9 cellular contexts compared by ENCODE assay signal in the genomic region with DNA sequence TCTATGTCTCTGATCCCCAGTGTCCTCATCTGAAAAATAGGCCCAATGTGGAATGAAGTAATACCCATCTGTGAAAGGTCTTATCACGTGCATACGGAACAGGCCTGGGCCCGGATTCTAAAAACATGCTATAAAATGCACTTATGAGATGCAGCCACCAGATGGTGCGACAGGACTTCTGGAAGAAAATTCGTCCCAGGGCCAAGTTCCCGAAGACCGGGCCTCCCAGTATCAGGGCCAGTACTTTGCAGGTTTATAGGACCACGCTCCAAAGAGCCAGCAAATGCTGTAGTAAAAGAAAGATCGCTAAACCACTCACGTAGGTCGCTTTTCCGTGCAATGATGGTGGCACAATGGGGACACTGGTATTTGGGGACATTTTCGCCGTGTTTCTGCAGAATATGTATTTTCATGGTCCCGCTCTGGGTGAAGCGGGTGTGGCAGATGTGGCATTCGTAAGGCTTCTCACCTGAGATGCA. TPM values are rescaled to one million over a fixed set of nuclear protein-coding genes. Genes with fewer than 3 reads are reported as not detected.
DNase-seq lines count a peak whose midpoint lies in the region; TF ChIP-seq lines count a peak whose summit lies in the region.
"Had no signal": no experiment of that assay in that cellular context is flagged by ENCODE, and none has a peak within 500 bp of the region (broad histone marks: within the 10 kb centered on the region; RNA-seq: fewer than 3 reads in every experiment).

No MANE protein-coding gene starts in this region.

- no CpG with 5 or more reads among the region's 17 CpGs for WGBS in mesendoderm (ENCODE audit: extremely low coverage, insufficient coverage, low lambda C conversion rate)

- H2AK5ac ChIP-seq in mesendoderm (ENCODE audit: low read length), result no peak overlapping the region

- H3K79me1 ChIP-seq in mesendoderm (ENCODE audit: low read length), result no peaks in the 10 kb centered on the region

- no peak overlapping the region for H2BK120ac ChIP-seq in mesendoderm (ENCODE audit: low read depth, low read length)

- H3K27ac ChIP-seq in KMS-11 (no peak overlapping the region), SU-DHL-6 (ENCODE audit: low read depth, low read length) (no peak overlapping the region), mesendoderm (ENCODE audit: low read depth, low read length) (no peak overlapping the region)

- H2BK5ac ChIP-seq in mesendoderm (ENCODE audit: low read length), result no peak overlapping the region

- H4K5ac ChIP-seq in mesendoderm (ENCODE audit: low read length), result no peak overlapping the region

- no peaks in the 10 kb centered on the region for H3K9me3 ChIP-seq in SU-DHL-6 (ENCODE audit: insufficient read depth, low read length)

- H3K4me3 ChIP-seq in KMS-11 (IDR thresholded peaks at IDR 0.05; ENCODE audit: insufficient read depth, low read depth, low read length), result no peak overlapping the region
- no peak overlapping the region for H3K4me3 ChIP-seq in SU-DHL-6 (ENCODE audit: insufficient read depth, low read length, poor library complexity, severe bottlenecking)
- H3K4me3 ChIP-seq in epithelial cell of proximal tubule (ENCODE audit: low read depth, low read length), result no peak overlapping the region
- H3K4me3 ChIP-seq in mesendoderm (ENCODE audit: low read length), result no peak overlapping the region

- H3K4me2 ChIP-seq in KMS-11 (no peak overlapping the region), SU-DHL-6 (ENCODE audit: low read depth, low read length, poor library complexity, severe bottlenecking) (no peak overlapping the region), mesendoderm (ENCODE audit: low read length) (no peak overlapping the region)

- no peaks in the 10 kb centered on the region for H3K79me2 ChIP-seq in KMS-11 (ENCODE audit: insufficient read depth, low read depth)
- no peaks in the 10 kb centered on the region for H3K79me2 ChIP-seq in SU-DHL-6 (ENCODE audit: insufficient read depth, low read length)
- no peaks in the 10 kb centered on the region for H3K79me2 ChIP-seq in mesendoderm (ENCODE audit: control insufficient read depth, insufficient read depth, low read length)

- no peak overlapping the region for H4K8ac ChIP-seq in mesendoderm (ENCODE audit: low read depth, low read length)

- DNase-seq in EH (ENCODE audit: low read depth) (peak; percentile 65), epithelial cell of proximal tubule (ENCODE audit: low read depth) (no peak), mesendoderm (peak; percentile 82), ureter (ENCODE audit: low spot score) (peak; percentile 73), DMS79 treated with DMSO at 0.1 percent for 48 hours (lab: John Stamatoyannopoulos, UW) (no peak), DMS79 (lab: John Stamatoyannopoulos, UW) (no peak)

- H3K27me3 ChIP-seq in KMS-11 (ENCODE audit: insufficient read depth, low read depth) (no peaks in the 10 kb centered on the region), SU-DHL-6 (ENCODE audit: low read length) (no peaks in the 10 kb centered on the region), mesendoderm (ENCODE audit: insufficient read depth, low read length, poor library complexity) (no peaks in the 10 kb centered on the region)

- no peak overlapping the region for H3K9ac ChIP-seq in KMS-11
- H3K9ac ChIP-seq in SU-DHL-6 (ENCODE audit: low read length), result no peak overlapping the region
- H3K9ac ChIP-seq in mesendoderm (ENCODE audit: low read length), result peak overlapping the region; percentile 10

- no peaks in the 10 kb centered on the region for H3K9me2 ChIP-seq in SU-DHL-6 (replicated peaks; ENCODE audit: insufficient read depth, low read length)

- no peak overlapping the region for H3K18ac ChIP-seq in mesendoderm (ENCODE audit: low read length)

- H3K36me3 ChIP-seq in KMS-11 (ENCODE audit: insufficient read depth) (no peaks in the 10 kb centered on the region), SU-DHL-6 (ENCODE audit: low read length) (no peaks in the 10 kb centered on the region), mesendoderm (ENCODE audit: control insufficient read depth, insufficient read depth, low read length) (no peaks in the 10 kb centered on the region)

- H2AFZ ChIP-seq in KMS-11 (ENCODE audit: low read depth), result no peak overlapping the region
- no peak overlapping the region for H2AFZ ChIP-seq in SU-DHL-6 (ENCODE audit: low read depth, low read length, severe bottlenecking)

- H3K4me1 ChIP-seq in KMS-11 (ENCODE audit: low read depth, poor library complexity, severe bottlenecking) (no peaks in the 10 kb centered on the region), mesendoderm (ENCODE audit: control insufficient read depth, low read depth, low read length) (no peaks in the 10 kb centered on the region)

- TF ChIP-seq CTCF in KMS-11 (conservative IDR thresholded peaks at IDR 0.05; ENCODE audit: low read depth, low read length), result peak; percentile 92
- peak; percentile 60 for TF ChIP-seq CTCF in SU-DHL-6 (IDR thresholded peaks at IDR 0.05; ENCODE audit: insufficient read depth, low read length, poor library complexity, severe bottlenecking)
- TF ChIP-seq CTCF in epithelial cell of proximal tubule (conservative IDR thresholded peaks at IDR 0.05; ENCODE audit: low read depth, low read length), result peak; percentile 83

- H2BK15ac ChIP-seq in mesendoderm (replicated peaks; ENCODE audit: low read depth), result no peak overlapping the region

- H3K56ac ChIP-seq in mesendoderm (ENCODE audit: low read length), result no peak overlapping the region

- no peak overlapping the region for H3K23ac ChIP-seq in mesendoderm (ENCODE audit: low read length)

- no peaks in the 10 kb centered on the region for H4K20me1 ChIP-seq in KMS-11 (ENCODE audit: insufficient read depth)
- no peaks in the 10 kb centered on the region for H4K20me1 ChIP-seq in SU-DHL-6 (ENCODE audit: low read depth, low read length)

- H3F3A ChIP-seq in SU-DHL-6 (ENCODE audit: insufficient read depth), result no peaks in the 10 kb centered on the region

- H3K4ac ChIP-seq in mesendoderm (ENCODE audit: low read depth, low read length), result no peak overlapping the region

RNA-seq across cellular contexts. Expression of gene CTCFL, which starts 10.6 kb away (rescaled TPM):
- total RNA-seq in epithelial cell of proximal tubule (0.07 and 0.12 TPM in 2 replicates), ureter (not detected)
- polyA plus RNA-seq in mesendoderm (2013, experiment 1 of 2), result 0.74 TPM
- 0.84 TPM for polyA plus RNA-seq in mesendoderm (2013, experiment 2 of 2)
- total RNA-seq: activated CD8-positive, alpha-beta memory T cell treated with anti-CD3 and anti-CD28 coated beads for 36 hours had no signal

RNA-seq across cellular contexts. Expression of gene PCK1, which starts 46.6 kb away (rescaled TPM):
- total RNA-seq in epithelial cell of proximal tubule (not detected in 2 replicates), ureter (0.57 TPM)
- not detected for polyA plus RNA-seq in mesendoderm (2013, experiment 1 of 2)
- not detected for polyA plus RNA-seq in mesendoderm (2013, experiment 2 of 2)
- total RNA-seq: activated CD8-positive, alpha-beta memory T cell treated with anti-CD3 and anti-CD28 coated beads for 36 hours had no signal

Comparison
In these comparisons a context has a peak if more than half of its experiments do, and no peak if none do; other contexts are left out.
1. DNase-seq: peak in EH (single experiment), mesendoderm (single experiment) and ureter (single experiment); none in epithelial cell of proximal tubule (single experiment), DMS79 treated with DMSO at 0.1 percent for 48 hours (single experiment) and DMS79 (single experiment).
2. Peak in every context shown above with its lines, with median percentiles within 50 percentile points of each other: CTCF ChIP-seq.